19 cellular contexts compared by ENCODE assay signal in the genomic region with DNA sequence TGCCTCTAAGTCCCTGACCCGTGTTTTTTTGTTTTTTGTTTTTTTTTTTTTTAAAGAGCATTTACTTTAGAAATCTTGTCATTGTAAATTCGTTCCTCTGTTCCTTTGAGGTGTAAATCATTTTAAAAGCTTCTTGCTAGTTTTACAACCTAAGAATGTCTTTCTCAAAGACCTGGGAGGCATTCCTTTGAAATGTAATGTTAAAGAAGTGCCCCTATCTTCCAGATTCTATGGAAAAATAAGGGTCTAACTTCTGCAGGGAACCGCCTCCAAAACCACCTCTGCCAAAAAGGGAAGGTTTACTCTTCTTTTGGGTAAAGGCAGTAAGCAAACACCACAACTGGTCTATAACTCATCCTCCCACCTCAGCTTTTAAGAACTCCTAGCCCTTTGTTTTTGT.
DNase-seq lines count a peak whose midpoint lies in the region; TF ChIP-seq lines count a peak whose summit lies in the region.
"Had no signal": no experiment of that assay in that cellular context is flagged by ENCODE, and none has a peak within 500 bp of the region (broad histone marks: within the 10 kb centered on the region; RNA-seq: fewer than 3 reads in every experiment).

No MANE protein-coding gene starts in this region.

- H3K4me2 ChIP-seq in PC-9, result no peak overlapping the region
- H3K4me2 ChIP-seq in neuronal stem cell (ENCODE audit: insufficient read depth, low read length, poor library complexity, severe bottlenecking), result no peak overlapping the region

- H3K4me1 ChIP-seq in HUES48 (ENCODE audit: control insufficient read depth, insufficient read depth, low read length) (peaks cover 19% of the 10 kb centered on the region), PC-9 (replicated peaks; ENCODE audit: insufficient read depth) (no peaks in the 10 kb centered on the region), iPS DF 6.9 (ENCODE audit: control insufficient read depth, insufficient read depth, low read length) (no peaks in the 10 kb centered on the region), neuronal stem cell (ENCODE audit: control insufficient read depth in 2 of 2, insufficient read depth in 1 of 2, low read depth in 1 of 2, low read length in 2 of 2) (peaks cover 0 to 3% of the 10 kb centered on the region in 2 donors)
- H3K4me1 ChIP-seq: SJCRH30 had no signal

- H2AK5ac ChIP-seq in neuronal stem cell (ENCODE audit: low read depth, low read length), result no peak overlapping the region

- H3K9ac ChIP-seq in HUES48 (ENCODE audit: low read depth, low read length) (no peak overlapping the region), neuronal stem cell (ENCODE audit: low read depth, low read length, poor library complexity) (no peak overlapping the region)

- WGBS in iPS DF 6.9 (ENCODE audit: insufficient coverage, insufficient read length), result no CpG with 5 or more reads among the region's 3 CpGs
- WGBS in neuronal stem cell (ENCODE audit: extremely low coverage in 2 of 2, insufficient read length in 2 of 2, insufficient replicate concordance in 1 of 2), 2 donors, result no CpG with 5 or more reads among the region's 3 CpGs

- H3K36me3 ChIP-seq in HUES48 (ENCODE audit: control insufficient read depth, insufficient read depth, low read length) (no peaks in the 10 kb centered on the region), PC-9 (ENCODE audit: low read depth) (no peaks in the 10 kb centered on the region), iPS DF 6.9 (ENCODE audit: control insufficient read depth, insufficient read depth, low read length) (no peaks in the 10 kb centered on the region), neuronal stem cell (replicated peaks in 1 of 2; ENCODE audit: control insufficient read depth in 2 of 2, insufficient read depth in 2 of 2, low read length in 2 of 2) (no peaks in the 10 kb centered on the region)
- H3K36me3 ChIP-seq: SJCRH30 had no signal

- H2BK15ac ChIP-seq in neuronal stem cell (ENCODE audit: low read length), result no peak overlapping the region

- no peak overlapping the region for H2BK12ac ChIP-seq in neuronal stem cell (ENCODE audit: low read length)

- H3K27ac ChIP-seq in HUES48 (ENCODE audit: low read depth, low read length) (peak overlapping the region; percentile 58), PC-9 (no peak overlapping the region), iPS DF 6.9 (ENCODE audit: low read length) (no peak overlapping the region), neuronal stem cell (replicated peaks; ENCODE audit: low read length) (no peak overlapping the region)
- H3K27ac ChIP-seq: SJCRH30 had no signal

- BruUV-seq in PC-9 (replicated peaks; lab: Mats Ljungman, UMichigan), result no TSS peak

- H4K91ac ChIP-seq in neuronal stem cell (ENCODE audit: low read depth, low read length, poor library complexity), result no peak overlapping the region

- no peaks in the 10 kb centered on the region for H4K20me1 ChIP-seq in PC-9 (ENCODE audit: insufficient read depth)

- CTCF ChIA-PET in PC-9 (lab: Charles Lee), result interaction anchor here (0.6 kb wide), 1 partner anchor 29 kb away, joined by 3 read pairs; no protein-coding TSS in a partner anchor

- POLR2A ChIA-PET in PC-9 (lab: Charles Lee; ENCODE audit: unreplicated experiment), result interaction anchor here (0.7 kb wide), 1 partner anchor 1889 kb away, joined by 4 read pairs; no protein-coding TSS in a partner anchor

- H3K79me1 ChIP-seq in neuronal stem cell (ENCODE audit: low read depth, low read length), result no peaks in the 10 kb centered on the region

- H3K23ac ChIP-seq in neuronal stem cell (ENCODE audit: low read depth, low read length, poor library complexity), result no peak overlapping the region

- H3F3A ChIP-seq in PC-9 (ENCODE audit: insufficient read depth, low read depth), result no peaks in the 10 kb centered on the region

- no peak overlapping the region for H2BK120ac ChIP-seq in neuronal stem cell (ENCODE audit: low read depth, low read length)

- no peak overlapping the region for H3K18ac ChIP-seq in neuronal stem cell (ENCODE audit: low read length)

- intact Hi-C loops in PC-9 (cut with micrococcal nuclease; ENCODE audit: unreplicated experiment), result no loop called here

- H3K14ac ChIP-seq in neuronal stem cell (ENCODE audit: low read length), result no peak overlapping the region

- H4K8ac ChIP-seq in neuronal stem cell (ENCODE audit: low read depth, low read length), result no peak overlapping the region

- TF ChIP-seq CTCF in PC-9 (conservative IDR thresholded peaks at IDR 0.05), result no peak

- no peak overlapping the region for H3K4me3 ChIP-seq in HUES48 (ENCODE audit: low read depth, low read length)
- H3K4me3 ChIP-seq in PC-9, result no peak overlapping the region
- no peak overlapping the region for H3K4me3 ChIP-seq in iPS DF 6.9 (ENCODE audit: low read length)
- H3K4me3 ChIP-seq in neuronal stem cell (ENCODE audit: low read length in 2 of 2), result no peak overlapping the region
- H3K4me3 ChIP-seq: SJCRH30 had no signal

- H3K27me3 ChIP-seq in HUES48 (ENCODE audit: control insufficient read depth, insufficient read depth, low read length) (peaks cover 79% of the 10 kb centered on the region), PC-9 (ENCODE audit: insufficient read depth, low read depth) (no peaks in the 10 kb centered on the region), iPS DF 6.9 (ENCODE audit: control insufficient read depth, insufficient read depth, low read length) (peaks cover 7% of the 10 kb centered on the region; the same call in 1 of the 2 replicates), neuronal stem cell (ENCODE audit: control insufficient read depth in 3 of 3, insufficient read depth in 3 of 3, low read depth in 1 of 3, low read length in 3 of 3) (no peaks in the 10 kb centered on the region)
- H3K27me3 ChIP-seq: SJCRH30 had no signal

- H2AFZ ChIP-seq in PC-9 (0 out of 2 replicates have a peak overlapping the region, but pooled peaks have one; percentile 7), neuronal stem cell (ENCODE audit: low read length) (peak overlapping the region; percentile 69)

- no peaks in the 10 kb centered on the region for H3K79me2 ChIP-seq in PC-9 (ENCODE audit: low read depth)

- H3K4ac ChIP-seq in neuronal stem cell (ENCODE audit: low read length), result no peak overlapping the region

- no peak for DNase-seq in PC-9
- DNase-seq in iPS DF 6.9 (ENCODE audit: low read depth, low spot score), result peak; percentile 4
- no peak for DNase-seq in neuronal stem cell (ENCODE audit: low spot score)
- no peak for DNase-seq in dedifferentiated amniotic fluid mesenchymal stem cell (ENCODE audit: extremely low spot score)
- DNase-seq in GDM1 (lab: John Stamatoyannopoulos, UW), result no peak
- DNase-seq in NCI-H1930 (lab: John Stamatoyannopoulos, UW), result no peak
- no peak for DNase-seq in NCI-H1417 treated with DMSO at 0.1 percent for 48 hours (lab: John Stamatoyannopoulos, UW)
- DNase-seq: CD4-positive, CD25-positive, alpha-beta regulatory T cell; HCEC 1CT; Karpas-422; MV-4-11; NCI-H1105 treated with DMSO at 0.1 percent for 48 hours; NCI-H1694; NCI-H2081 treated with DMSO at 0.1 percent for 48 hours; NCI-H2171 treated with DMSO at 0.1 percent for 48 hours; NCI-H524 treated with DMSO at 0.1 percent for 48 hours; NCI-H82; SJCRH30 had no signal

- H3K9me3 ChIP-seq in HUES48 (ENCODE audit: control insufficient read depth, insufficient read depth, low read length) (no peaks in the 10 kb centered on the region), PC-9 (ENCODE audit: insufficient read depth, low read depth) (no peaks in the 10 kb centered on the region), iPS DF 6.9 (ENCODE audit: control insufficient read depth, insufficient read depth, low read length) (no peaks in the 10 kb centered on the region), neuronal stem cell (replicated peaks in 1 of 2; ENCODE audit: control insufficient read depth in 2 of 2, insufficient read depth in 1 of 2, low read depth in 1 of 2, low read length in 2 of 2) (no peaks in the 10 kb centered on the region)
- H3K9me3 ChIP-seq: SJCRH30 had no signal

- no peak overlapping the region for H2BK5ac ChIP-seq in neuronal stem cell (ENCODE audit: low read length)

- H3K9me2 ChIP-seq in PC-9 (ENCODE audit: insufficient read depth), result no peaks in the 10 kb centered on the region
